8 cellular contexts compared by ENCODE assay signal in the genomic region with DNA sequence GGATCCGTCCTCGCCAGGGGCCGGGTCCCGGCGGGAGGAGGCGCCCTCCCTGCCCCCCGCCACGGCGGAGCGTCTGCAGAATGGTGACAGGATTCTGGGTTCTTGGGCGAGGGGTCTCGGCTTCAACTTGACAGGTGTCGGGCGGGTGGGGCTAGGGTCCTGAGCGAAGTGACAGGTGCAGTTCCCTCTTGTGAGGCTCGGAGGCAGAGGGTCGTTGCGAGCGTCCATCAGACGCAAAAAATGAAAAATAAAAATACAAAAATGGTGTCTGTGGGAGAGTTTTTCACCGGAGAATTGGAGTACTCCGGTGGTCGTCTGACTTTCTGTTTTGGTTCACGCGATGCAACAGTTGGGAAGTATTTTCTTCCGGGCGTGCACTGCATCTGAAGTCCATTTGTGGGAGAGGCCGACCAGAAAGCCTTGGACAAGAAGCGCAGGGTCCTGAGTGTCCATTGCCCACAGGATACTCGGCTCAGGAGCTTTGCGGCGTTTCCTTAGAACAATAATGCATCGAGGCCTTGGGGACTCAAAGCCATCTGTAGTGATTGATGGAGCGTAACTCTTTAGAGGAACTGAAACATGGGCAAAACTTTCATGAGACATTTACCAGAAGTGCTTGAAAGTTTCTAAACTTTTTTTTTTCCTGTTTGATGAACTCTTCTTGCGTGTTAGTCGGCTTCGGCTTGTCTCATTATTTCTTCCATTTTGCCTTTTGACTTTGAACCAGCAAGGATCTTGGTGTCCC. TPM values are rescaled to one million over a fixed set of nuclear protein-coding genes. Genes with fewer than 3 reads are reported as not detected.
A peak's percentile ranks its signal among the peaks of the same experiment; 100 is the strongest.
DNase-seq lines count a peak whose midpoint lies in the region; ATAC-seq and TF ChIP-seq lines count a peak whose summit lies in the region.

No MANE protein-coding gene starts in this region.

- peak overlapping the region; percentile 95 for H3K27ac Mint-ChIP-seq in dendritic cell treated with granulocyte-macrophage colony-stimulating factor and Interleukin-4, amounts not matched to agents 40 ng/mL and 50 ng/mL, for 4 days

- H3K27me3 Mint-ChIP-seq in dendritic cell treated with granulocyte-macrophage colony-stimulating factor and Interleukin-4, amounts not matched to agents 40 ng/mL and 50 ng/mL, for 4 days = no peaks in the 10 kb centered on the region

- no peaks in the 10 kb centered on the region for H3K9me3 ChIP-seq in liver (ENCODE audit: control insufficient read depth in 4 of 4, low read length in 3 of 4)

- H3K27ac ChIP-seq in liver (ENCODE audit: low read depth in 1 of 2, low read length in 2 of 2) (peak overlapping the region; percentile 95 to 99), substantia nigra (ENCODE audit: low read depth, low read length, poor library complexity, severe bottlenecking) (peak overlapping the region; percentile 84)

- H3K36me3 Mint-ChIP-seq in dendritic cell treated with granulocyte-macrophage colony-stimulating factor and Interleukin-4, amounts not matched to agents 40 ng/mL and 50 ng/mL, for 4 days (ENCODE audit: low read depth) = peaks cover 44% of the 10 kb centered on the region

- ATAC-seq in GM19468 (IDR thresholded peaks at IDR 0.05; ENCODE audit: extremely low read depth, unreplicated experiment) = peak; percentile 68
- peak; percentile 65 for ATAC-seq in HG03520 (IDR thresholded peaks at IDR 0.05; ENCODE audit: unreplicated experiment)
- ATAC-seq in SK-N-SH treated with all-trans-retinoic acid at 6 μM for 48 hours = peak; percentile 57

- no peaks in the 10 kb centered on the region for H3K9me3 Mint-ChIP-seq in dendritic cell treated with granulocyte-macrophage colony-stimulating factor and Interleukin-4, amounts not matched to agents 40 ng/mL and 50 ng/mL, for 4 days

- 2% methylated on average over 37 of the region's 37 CpGs for WGBS in liver

- H3K4me1 ChIP-seq in liver (ENCODE audit: control insufficient read depth in 4 of 4, insufficient read depth in 4 of 4, low read length in 3 of 4) = peaks cover 2 to 17% (median 6%) of the 10 kb centered on the region in 4 donors

- TF ChIP-seq CTCF in liver (IDR thresholded peaks at IDR 0.05; ENCODE audit: low read depth, low read length, missing input control) = no peak

- H3K27me3 ChIP-seq in liver (ENCODE audit: control insufficient read depth in 4 of 4, insufficient read depth in 4 of 4, low read length in 3 of 4) = no peaks in the 10 kb centered on the region

- intact Hi-C loops in dendritic cell treated with granulocyte-macrophage colony-stimulating factor and Interleukin-4, amounts not matched to agents 40 ng/mL and 50 ng/mL, for 4 days (cut with micrococcal nuclease) = loop anchor here (5.0 kb wide), 1 partner anchor 42 kb away; no protein-coding TSS in a partner anchor

- no peaks in the 10 kb centered on the region for H3K36me3 ChIP-seq in liver (ENCODE audit: control insufficient read depth in 4 of 4, insufficient read depth in 3 of 4, low read depth in 1 of 4, low read length in 3 of 4)

- peak overlapping the region; percentile 77 for H3K4me3 Mint-ChIP-seq in dendritic cell treated with granulocyte-macrophage colony-stimulating factor and Interleukin-4, amounts not matched to agents 40 ng/mL and 50 ng/mL, for 4 days

- DNase-seq in NCI-H510A treated with DMSO at 0.1 percent for 48 hours (lab: John Stamatoyannopoulos, UW) (peak; percentile 0), NCI-H510A (lab: John Stamatoyannopoulos, UW) (no peak), substantia nigra (lab: John Stamatoyannopoulos, UW) (peak in 14 of 49 donors; percentile 10 to 57 (median 36))

- peaks cover 33% of the 10 kb centered on the region for H3K4me1 Mint-ChIP-seq in dendritic cell treated with granulocyte-macrophage colony-stimulating factor and Interleukin-4, amounts not matched to agents 40 ng/mL and 50 ng/mL, for 4 days (ENCODE audit: low read depth)

- peak overlapping the region; percentile 84 to 96 (median 96) for H3K4me3 ChIP-seq in liver (ENCODE audit: low read depth in 1 of 3, low read length in 3 of 3)

- H3K9ac ChIP-seq in liver (ENCODE audit: low read depth in 1 of 2, low read length in 2 of 2) = peak overlapping the region; percentile 92 to 95

- TF ChIP-seq RAD21 in liver (IDR thresholded peaks at IDR 0.05) = peak; percentile 7 to 15

TF ChIP-seq in SK-N-SH treated with all-trans-retinoic acid at 6 μM for 48 hours, 23 proteins besides CTCF, POLR2A, EP300 and RAD21 (continues in another document):
- no peak for TF ChIP-seq RARB (CRISPR knock-in tag; IDR thresholded peaks at IDR 0.05)
- TF ChIP-seq, protein P1, sequence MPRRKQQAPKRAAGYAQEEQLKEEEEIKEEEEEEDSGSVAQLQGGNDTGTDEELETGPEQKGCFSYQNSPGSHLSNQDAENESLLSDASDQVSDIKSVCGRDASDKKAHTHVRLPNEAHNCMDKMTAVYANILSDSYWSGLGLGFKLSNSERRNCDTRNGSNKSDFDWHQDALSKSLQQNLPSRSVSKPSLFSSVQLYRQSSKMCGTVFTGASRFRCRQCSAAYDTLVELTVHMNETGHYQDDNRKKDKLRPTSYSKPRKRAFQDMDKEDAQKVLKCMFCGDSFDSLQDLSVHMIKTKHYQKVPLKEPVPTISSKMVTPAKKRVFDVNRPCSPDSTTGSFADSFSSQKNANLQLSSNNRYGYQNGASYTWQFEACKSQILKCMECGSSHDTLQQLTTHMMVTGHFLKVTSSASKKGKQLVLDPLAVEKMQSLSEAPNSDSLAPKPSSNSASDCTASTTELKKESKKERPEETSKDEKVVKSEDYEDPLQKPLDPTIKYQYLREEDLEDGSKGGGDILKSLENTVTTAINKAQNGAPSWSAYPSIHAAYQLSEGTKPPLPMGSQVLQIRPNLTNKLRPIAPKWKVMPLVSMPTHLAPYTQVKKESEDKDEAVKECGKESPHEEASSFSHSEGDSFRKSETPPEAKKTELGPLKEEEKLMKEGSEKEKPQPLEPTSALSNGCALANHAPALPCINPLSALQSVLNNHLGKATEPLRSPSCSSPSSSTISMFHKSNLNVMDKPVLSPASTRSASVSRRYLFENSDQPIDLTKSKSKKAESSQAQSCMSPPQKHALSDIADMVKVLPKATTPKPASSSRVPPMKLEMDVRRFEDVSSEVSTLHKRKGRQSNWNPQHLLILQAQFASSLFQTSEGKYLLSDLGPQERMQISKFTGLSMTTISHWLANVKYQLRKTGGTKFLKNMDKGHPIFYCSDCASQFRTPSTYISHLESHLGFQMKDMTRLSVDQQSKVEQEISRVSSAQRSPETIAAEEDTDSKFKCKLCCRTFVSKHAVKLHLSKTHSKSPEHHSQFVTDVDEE (CRISPR knock-in tag; IDR thresholded peaks at IDR 0.05) = no peak
- no peak for TF ChIP-seq ESRRG (CRISPR knock-in tag; IDR thresholded peaks at IDR 0.05)
- TF ChIP-seq, protein P2, sequence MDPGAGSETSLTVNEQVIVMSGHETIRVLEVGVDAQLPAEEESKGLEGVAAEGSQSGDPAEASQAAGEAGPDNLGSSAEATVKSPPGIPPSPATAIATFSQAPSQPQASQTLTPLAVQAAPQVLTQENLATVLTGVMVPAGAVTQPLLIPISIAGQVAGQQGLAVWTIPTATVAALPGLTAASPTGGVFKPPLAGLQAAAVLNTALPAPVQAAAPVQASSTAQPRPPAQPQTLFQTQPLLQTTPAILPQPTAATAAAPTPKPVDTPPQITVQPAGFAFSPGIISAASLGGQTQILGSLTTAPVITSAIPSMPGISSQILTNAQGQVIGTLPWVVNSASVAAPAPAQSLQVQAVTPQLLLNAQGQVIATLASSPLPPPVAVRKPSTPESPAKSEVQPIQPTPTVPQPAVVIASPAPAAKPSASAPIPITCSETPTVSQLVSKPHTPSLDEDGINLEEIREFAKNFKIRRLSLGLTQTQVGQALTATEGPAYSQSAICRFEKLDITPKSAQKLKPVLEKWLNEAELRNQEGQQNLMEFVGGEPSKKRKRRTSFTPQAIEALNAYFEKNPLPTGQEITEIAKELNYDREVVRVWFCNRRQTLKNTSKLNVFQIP (CRISPR knock-in tag; IDR thresholded peaks at IDR 0.05; ENCODE audit: borderline replicate concordance, low read depth) = no peak

TF ChIP-seq in liver, 16 proteins besides CTCF, POLR2A, EP300 and RAD21:
- no peak for TF ChIP-seq JUND (IDR thresholded peaks at IDR 0.05)
- TF ChIP-seq YY1 (IDR thresholded peaks at IDR 0.05) = peak; percentile 56
- TF ChIP-seq, protein P3, sequence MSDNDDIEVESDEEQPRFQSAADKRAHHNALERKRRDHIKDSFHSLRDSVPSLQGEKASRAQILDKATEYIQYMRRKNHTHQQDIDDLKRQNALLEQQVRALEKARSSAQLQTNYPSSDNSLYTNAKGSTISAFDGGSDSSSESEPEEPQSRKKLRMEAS (IDR thresholded peaks at IDR 0.05) = no peak

RNA-seq across cellular contexts. Expression of a gene that starts 0.8 kb away (rescaled TPM):
- total RNA-seq in liver = 10 to 100 TPM; 10.9 to 30.6 TPM
- 1 to 10 TPM; 6.6 to 6.9 TPM for polyA plus RNA-seq in liver
